16 cellular contexts compared by ENCODE assay signal in the genomic region with DNA sequence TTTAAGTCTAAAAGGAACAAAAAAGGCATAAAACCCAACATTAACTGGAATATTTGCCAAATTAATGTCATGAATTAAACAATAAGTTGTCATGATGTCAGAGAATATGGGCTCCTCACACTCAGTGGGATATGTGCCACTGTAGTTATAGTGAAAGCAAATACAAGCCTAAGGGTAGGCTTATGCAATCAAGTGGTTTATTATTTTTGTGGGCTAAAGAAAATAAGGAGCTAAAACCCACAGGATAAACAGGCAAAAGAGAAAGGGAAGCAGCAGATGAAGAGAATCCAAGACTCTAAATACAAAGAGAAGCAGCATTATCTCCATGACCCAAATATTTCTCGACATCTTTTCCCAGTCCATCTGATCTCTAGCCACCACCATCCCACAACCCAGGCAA. TPM values are rescaled to one million over a fixed set of nuclear protein-coding genes. Genes with fewer than 3 reads are reported as not detected.
DNase-seq lines count a peak whose midpoint lies in the region; TF ChIP-seq lines count a peak whose summit lies in the region.
"Had no signal": no experiment of that assay in that cellular context is flagged by ENCODE, and none has a peak within 500 bp of the region (broad histone marks: within the 10 kb centered on the region; RNA-seq: fewer than 3 reads in every experiment).

No MANE protein-coding gene starts in this region.

- TF ChIP-seq EP300 in transverse colon (IDR thresholded peaks at IDR 0.05; ENCODE audit: low read depth), result no peak

- peaks cover 18 to 77% (median 39%) of the 10 kb centered on the region in 4 donors for H3K4me1 ChIP-seq in transverse colon

- 74% methylated on average over 1 of the region's 1 CpG; no CpG with 5 or more reads in 1 of the 2 donors for WGBS in transverse colon (ENCODE audit: low coverage in 1 of 2), 2 donors

- TF ChIP-seq CTCF in HFFc6 (IDR thresholded peaks at IDR 0.05), result no peak
- TF ChIP-seq CTCF in astrocyte of the cerebellum (IDR thresholded peaks at IDR 0.05; ENCODE audit: low read depth, low read length, missing control alignments), result no peak
- no peak for TF ChIP-seq CTCF in nephron progenitor cell (IDR thresholded peaks at IDR 0.05)
- no peak for TF ChIP-seq CTCF in transverse colon (IDR thresholded peaks at IDR 0.05)
- TF ChIP-seq CTCF in progenitor cell of endocrine pancreas (IDR thresholded peaks at IDR 0.05; ENCODE audit: unreplicated experiment), result no peak

- H3K4me3 Mint-ChIP-seq in HFFc6 (no peak overlapping the region; the same call in 1 of the 2 replicates), nephron progenitor cell (no peak overlapping the region), progenitor cell of endocrine pancreas (ENCODE audit: low read depth) (no peak overlapping the region)
- H3K4me3 Mint-ChIP-seq: stimulated activated naive CD8-positive, alpha-beta T cell treated with anti-CD3 and anti-CD28 coated beads, Interleukin-15, amount 100 ng/mL, for 72 hours had no signal

- no peak overlapping the region for H3K27ac ChIP-seq in transverse colon

- H3K27ac Mint-ChIP-seq in HFFc6 (peak overlapping the region; percentile 41), nephron progenitor cell (no peak overlapping the region), progenitor cell of endocrine pancreas (no peak overlapping the region)
- H3K27ac Mint-ChIP-seq: stimulated activated naive CD8-positive, alpha-beta T cell treated with anti-CD3 and anti-CD28 coated beads, Interleukin-15, amount 100 ng/mL, for 72 hours had no signal

- peaks cover 98% of the 10 kb centered on the region for H3K4me1 Mint-ChIP-seq in HFFc6 (ENCODE audit: low read depth)
- peaks cover 32% of the 10 kb centered on the region for H3K4me1 Mint-ChIP-seq in nephron progenitor cell
- H3K4me1 Mint-ChIP-seq in progenitor cell of endocrine pancreas (ENCODE audit: low read depth), result peaks cover 41% of the 10 kb centered on the region

- no peaks in the 10 kb centered on the region for H3K27me3 Mint-ChIP-seq in HFFc6 (ENCODE audit: insufficient read depth)
- no peaks in the 10 kb centered on the region for H3K27me3 Mint-ChIP-seq in nephron progenitor cell (ENCODE audit: low read depth, poor library complexity)
- no peaks in the 10 kb centered on the region for H3K27me3 Mint-ChIP-seq in progenitor cell of endocrine pancreas
- H3K27me3 Mint-ChIP-seq: brain; CD4-positive, CD25-positive, alpha-beta regulatory T cell; stimulated activated naive CD8-positive, alpha-beta T cell treated with anti-CD3 and anti-CD28 coated beads, Interleukin-15, amount 100 ng/mL, for 72 hours had no signal

- no peaks in the 10 kb centered on the region for H3K27me3 ChIP-seq in transverse colon

- in situ Hi-C loops in astrocyte of the cerebellum (cut with HindIII; ENCODE audit: low sequenced_read_pairs) (no loop called here), transverse colon (cut with MboI; ENCODE audit: low pct_ligation_motif_present in 1 of 4, low pct_unique_long_range_greater_than_20kb in 1 of 4, low sequenced_read_pairs in 3 of 4) (no loop called here)

- H3K9me3 Mint-ChIP-seq in HFFc6 (no peaks in the 10 kb centered on the region), nephron progenitor cell (peaks cover 20% of the 10 kb centered on the region), progenitor cell of endocrine pancreas (ENCODE audit: low read depth) (no peaks in the 10 kb centered on the region)
- H3K9me3 Mint-ChIP-seq: stimulated activated naive CD8-positive, alpha-beta T cell treated with anti-CD3 and anti-CD28 coated beads, Interleukin-15, amount 100 ng/mL, for 72 hours had no signal

- H3K9me3 ChIP-seq in transverse colon, result no peaks in the 10 kb centered on the region

- H3K36me3 ChIP-seq in transverse colon, result no peaks in the 10 kb centered on the region

- peaks cover 52% of the 10 kb centered on the region for H3K36me3 Mint-ChIP-seq in HFFc6 (ENCODE audit: low read depth)
- peaks cover 94% of the 10 kb centered on the region for H3K36me3 Mint-ChIP-seq in nephron progenitor cell (ENCODE audit: low read depth)
- peaks cover 13% of the 10 kb centered on the region for H3K36me3 Mint-ChIP-seq in progenitor cell of endocrine pancreas (ENCODE audit: insufficient read depth)

- H3K4me3 ChIP-seq in astrocyte of the cerebellum (ENCODE audit: low read depth, low read length) (no peak overlapping the region), transverse colon (no peak overlapping the region)

- intact Hi-C loops in transverse colon (cut with DNase I; ENCODE audit: low total_unique reads), result loop anchor here (5.0 kb wide), 1 partner anchor 1854 kb away; the partner anchor contains the start of gene E2F6

- DNase-seq in AG08395 (ENCODE audit: low spot score) (peak; percentile 77), HFFc6 (peak; percentile 76), astrocyte of the cerebellum (ENCODE audit: low read depth) (peak; percentile 81), hepatic stellate cell (ENCODE audit: low spot score) (peak; percentile 79), nephron progenitor cell (no peak), transverse colon (no peak), NCI-H2029 treated with DMSO at 0.1 percent for 48 hours (lab: John Stamatoyannopoulos, UW) (no peak), progenitor cell of endocrine pancreas (ENCODE audit: low spot score, unreplicated experiment) (no peak)
- DNase-seq: activated CD8-positive, alpha-beta memory T cell treated with anti-CD3 and anti-CD28 coated beads, Interleukin-2, amount 50 U/mL, for 4 hours; CD4-positive, CD25-positive, alpha-beta regulatory T cell; KG1; NCI-H446 treated with DMSO at 0.1 percent for 48 hours; stimulated activated CD4-positive, alpha-beta T cell treated with anti-CD3 and anti-CD28 coated beads, Interleukin-1b, Interleukin-23, amount 100 ng/mL, for 48 hours; stimulated activated naive CD8-positive, alpha-beta T cell treated with anti-CD3 and anti-CD28 coated beads, Interleukin-15, amount 100 ng/mL, for 72 hours; T-helper 2 cell had no signal

- no peak for TF ChIP-seq POLR2A in transverse colon (IDR thresholded peaks at IDR 0.05)

RNA-seq across cellular contexts. Expression of gene YWHAQ, which starts 17.5 kb away (rescaled TPM):
- 100 to 1,000 TPM; 461 to 607 (median 548) TPM for total RNA-seq in HFFc6 (2021; fragmentation: NEBNext Ultra II Directional; extraction: Animal tissue kit (Norgen Biotek cat#: 25700))
- 100 to 1,000 TPM in 3 of 4 donors, 10 to 100 TPM in 1; 84.0 to 189 (median 145) TPM for total RNA-seq in transverse colon
- 357 and 378 TPM in 2 replicates for total RNA-seq in progenitor cell of endocrine pancreas

RNA-seq across cellular contexts. Expression of gene ADAM17, which starts 57.7 kb away (rescaled TPM):
- total RNA-seq in HFFc6 (2021; fragmentation: NEBNext Ultra II Directional; extraction: Animal tissue kit (Norgen Biotek cat#: 25700)), result 10 to 100 TPM; 16.0 to 20.0 (median 19.4) TPM
- total RNA-seq in transverse colon, result 10 to 100 TPM; 11.2 to 36.4 (median 17.0) TPM
- 53.1 and 53.6 TPM in 2 replicates for total RNA-seq in progenitor cell of endocrine pancreas

Comparison
In these comparisons a context has a peak if more than half of its experiments do, and no peak if none do; other contexts are left out.
1. DNase-seq: peak in AG08395 (single experiment), HFFc6 (single experiment), astrocyte of the cerebellum (single experiment) and hepatic stellate cell (single experiment); none in nephron progenitor cell (single experiment), transverse colon (single experiment), NCI-H2029 treated with DMSO at 0.1 percent for 48 hours (single experiment) and progenitor cell of endocrine pancreas (single experiment).